ENCODE assay signal across 9 cellular contexts in genomic region chrX:119617511-119618164, GRCh38. TPM values are rescaled to one million over a fixed set of nuclear protein-coding genes. Genes with fewer than 3 reads are reported as not detected.
DNase-seq lines count a peak whose midpoint lies in the region; ATAC-seq and TF ChIP-seq lines count a peak whose summit lies in the region.
"Had no signal": no experiment of that assay in that cellular context is flagged by ENCODE, and none has a peak within 500 bp of the region (broad histone marks: within the 10 kb centered on the region; RNA-seq: fewer than 3 reads in every experiment).

No MANE protein-coding gene starts in this region.

- in situ Hi-C loops in GM13977 (cut with MboI; ENCODE audit: low pct_unique_long_range_greater_than_20kb, low sequenced_read_pairs, unreplicated experiment): no loop called here

- no peaks in the 10 kb centered on the region for H3K4me1 ChIP-seq in breast epithelium

- TF ChIP-seq CTCF in GM13977 (IDR thresholded peaks at IDR 0.05; ENCODE audit: extremely low read depth, insufficient read depth, missing control alignments) (no peak), breast epithelium (IDR thresholded peaks at IDR 0.05) (no peak)

- intact Hi-C loops in breast epithelium (cut with DNase I; ENCODE audit: low total_unique reads): no loop called here

- no peak for TF ChIP-seq POLR2A in breast epithelium (IDR thresholded peaks at IDR 0.05)

- no peaks in the 10 kb centered on the region for H3K9me3 ChIP-seq in breast epithelium
- H3K9me3 ChIP-seq in MG63: no peaks in the 10 kb centered on the region

- ATAC-seq in GM21515 (IDR thresholded peaks at IDR 0.05; ENCODE audit: unreplicated experiment): peak; percentile 52
- peak; percentile 52 for ATAC-seq in HG03439 (IDR thresholded peaks at IDR 0.05; ENCODE audit: unreplicated experiment)

- H3K4me3 ChIP-seq in breast epithelium (no peak overlapping the region), MG63 (no peak overlapping the region)

- no peak overlapping the region for H3K27ac ChIP-seq in breast epithelium

- DNase-seq in GM13977 (ENCODE audit: low spot score): peak; percentile 36
- DNase-seq in germinal center (ENCODE audit: low spot score): peak; percentile 33
- DNase-seq in NCI-H1694 treated with DMSO at 0.1 percent for 48 hours (lab: John Stamatoyannopoulos, UW): no peak
- no peak for DNase-seq in middle frontal gyrus (ENCODE audit: extremely low spot score, low spot score)
- no peak for DNase-seq in breast epithelium (ENCODE audit: low spot score in 2 of 2)
- DNase-seq in MG63: no peak
- DNase-seq: T1000 had no signal

- H3K36me3 ChIP-seq in breast epithelium (no peaks in the 10 kb centered on the region), MG63 (no peaks in the 10 kb centered on the region)

- H3K27me3 ChIP-seq in breast epithelium: no peaks in the 10 kb centered on the region
- H3K27me3 ChIP-seq in MG63: no peaks in the 10 kb centered on the region

RNA-seq across cellular contexts. Expression of gene NKRF, which starts 11.4 kb away (rescaled TPM):
- 1 to 10 TPM; 4.8 to 8.5 (median 8.2) TPM for total RNA-seq in breast epithelium
- total RNA-seq in MG63 (2014; rRNA removed; shearing (Covaris generic); ENCODE audit: low replicate concordance): 7.4 and 10.1 TPM in 2 replicates

RNA-seq across cellular contexts. Expression of gene UBE2A, which starts 43.3 kb away (rescaled TPM):
- 10 to 100 TPM; 30.5 to 35.4 (median 34.9) TPM for total RNA-seq in breast epithelium
- 41.4 and 43.6 TPM in 2 replicates for total RNA-seq in MG63 (2014; rRNA removed; shearing (Covaris generic); ENCODE audit: low replicate concordance)

RNA-seq across cellular contexts. Expression of gene STEEP1, which starts 52.4 kb away (rescaled TPM):
- total RNA-seq in breast epithelium: 10 to 100 TPM; 27.2 to 38.3 (median 32.0) TPM
- total RNA-seq in MG63 (2014; rRNA removed; shearing (Covaris generic); ENCODE audit: low replicate concordance): 50.8 and 60.2 TPM in 2 replicates

Comparison
In these comparisons a context has a peak if more than half of its experiments do, and no peak if none do; other contexts are left out.
1. DNase-seq: peak in GM13977 (single experiment) and germinal center (single experiment); none in NCI-H1694 treated with DMSO at 0.1 percent for 48 hours (single experiment), middle frontal gyrus (single experiment), breast epithelium (0 of 2) and MG63 (single experiment).